8 cellular contexts compared by ENCODE assay signal in genomic region chr11:96390403-96390830, GRCh38. TPM values are rescaled to one million over a fixed set of nuclear protein-coding genes. Genes with fewer than 3 reads are reported as not detected.
DNase-seq lines count a peak whose midpoint lies in the region; ATAC-seq, FAIRE-seq and TF ChIP-seq lines count a peak whose summit lies in the region.

No MANE protein-coding gene starts in this region.

- FAIRE-seq in D721Med (lab: Jason Lieb, UNC): no peak

- ATAC-seq in GM18909 (IDR thresholded peaks at IDR 0.05; ENCODE audit: poor library complexity, unreplicated experiment): peak; percentile 3
- ATAC-seq in RWPE2 (ENCODE audit: low read depth): no peak; the same call in 2 of the 3 replicates
- ATAC-seq in HG03520 (IDR thresholded peaks at IDR 0.05; ENCODE audit: unreplicated experiment): no peak
- no peak for ATAC-seq in HG03342 (IDR thresholded peaks at IDR 0.05; ENCODE audit: unreplicated experiment)

- peak overlapping the region; percentile 96 for H3K4me3 Mint-ChIP-seq in neural progenitor cell

- no peaks in the 10 kb centered on the region for H4K20me1 ChIP-seq in neural progenitor cell (ENCODE audit: low read depth)

- H3K36me3 ChIP-seq in RWPE2 (ENCODE audit: low read depth) (no peaks in the 10 kb centered on the region), esophagus muscularis mucosa (no peaks in the 10 kb centered on the region), neural progenitor cell (no peaks in the 10 kb centered on the region)

- H3K27me3 ChIP-seq in RWPE2 (ENCODE audit: insufficient read depth, poor library complexity, severe bottlenecking) (no peaks in the 10 kb centered on the region), esophagus muscularis mucosa (no peaks in the 10 kb centered on the region), neural progenitor cell (no peaks in the 10 kb centered on the region)

- no peak for TF ChIP-seq POLR2A in esophagus muscularis mucosa (IDR thresholded peaks at IDR 0.05; ENCODE audit: low read depth)

- H3K27me3 Mint-ChIP-seq in neural progenitor cell (ENCODE audit: insufficient read depth, low read depth): no peaks in the 10 kb centered on the region

- peak; percentile 13 for TF ChIP-seq EP300 in esophagus muscularis mucosa (IDR thresholded peaks at IDR 0.05)

- H3K9me3 Mint-ChIP-seq in neural progenitor cell: peaks cover 16% of the 10 kb centered on the region

- peaks cover 35% of the 10 kb centered on the region for H3K79me2 ChIP-seq in neural progenitor cell (ENCODE audit: low read depth)

- DNase-seq in RWPE2 (ENCODE audit: low spot score) (no peak), esophagus muscularis mucosa (ENCODE audit: extremely low spot score) (no peak), neural progenitor cell (ENCODE audit: low spot score) (no peak), GDM1 (lab: John Stamatoyannopoulos, UW) (no peak), D721Med (ENCODE audit: insufficient read length, low spot score) (no peak)

- no peaks in the 10 kb centered on the region for H3K9me3 ChIP-seq in RWPE2 (ENCODE audit: severe bottlenecking)
- no peaks in the 10 kb centered on the region for H3K9me3 ChIP-seq in esophagus muscularis mucosa
- H3K9me3 ChIP-seq in neural progenitor cell (ENCODE audit: low read depth): no peaks in the 10 kb centered on the region

- peaks cover 24% of the 10 kb centered on the region for H3K4me1 Mint-ChIP-seq in neural progenitor cell

- WGBS in esophagus muscularis mucosa: 13% methylated on average over 8 of the region's 8 CpGs

- H3K4me3 ChIP-seq in RWPE2 (ENCODE audit: severe bottlenecking) (peak overlapping the region; percentile 93), esophagus muscularis mucosa (peak overlapping the region; percentile 82 to 99 (median 90)), neural progenitor cell (peak overlapping the region; percentile 73)

- peaks cover 22% of the 10 kb centered on the region for H3K36me3 Mint-ChIP-seq in neural progenitor cell

- peak overlapping the region; percentile 10 for H3K27ac Mint-ChIP-seq in neural progenitor cell

- H3K9ac ChIP-seq in neural progenitor cell: no peak overlapping the region

- H3F3A ChIP-seq in neural progenitor cell (ENCODE audit: low read depth): peaks cover 32% of the 10 kb centered on the region

- TF ChIP-seq CTCF in RWPE2 (IDR thresholded peaks at IDR 0.05; ENCODE audit: poor library complexity, severe bottlenecking): no peak
- TF ChIP-seq CTCF in esophagus muscularis mucosa (IDR thresholded peaks at IDR 0.05): no peak
- TF ChIP-seq CTCF in neural progenitor cell (IDR thresholded peaks at IDR 0.05): no peak
- TF ChIP-seq CTCF in D721Med (IDR thresholded peaks at IDR 0.05; ENCODE audit: insufficient read depth, missing control alignments): no peak

- H3K27ac ChIP-seq in RWPE2 (ENCODE audit: poor library complexity, severe bottlenecking) (peak overlapping the region; percentile 44), esophagus muscularis mucosa (replicated peaks in 1 of 4) (peak overlapping the region; percentile 87 to 90 (median 89)), neural progenitor cell (no peak overlapping the region)

- H3K4me2 ChIP-seq in neural progenitor cell: peak overlapping the region; percentile 82

- H3K4me1 ChIP-seq in RWPE2 (ENCODE audit: insufficient read depth, poor library complexity, severe bottlenecking): peaks cover 13% of the 10 kb centered on the region
- H3K4me1 ChIP-seq in esophagus muscularis mucosa: peaks cover 14 to 32% (median 21%) of the 10 kb centered on the region in 4 donors
- H3K4me1 ChIP-seq in neural progenitor cell: peaks cover 11% of the 10 kb centered on the region

- H2AFZ ChIP-seq in neural progenitor cell (replicated peaks): peak overlapping the region; percentile 30

- intact Hi-C loops in esophagus muscularis mucosa (cut with DNase I): loop anchor here (10.0 kb wide), 1 partner anchor 466 kb away; the partner anchor contains the start of gene MTMR2

RNA-seq across cellular contexts. Expression of gene JRKL, which starts 0.6 kb away (rescaled TPM):
- total RNA-seq in esophagus muscularis mucosa (1 to 10 TPM; 4.5 to 7.9 (median 6.9) TPM), neural progenitor cell (ENCODE audit: low replicate concordance) (8.4 and 13.4 TPM in 2 replicates)

RNA-seq across cellular contexts. Expression of gene CCDC82, which starts 0.7 kb away (rescaled TPM):
- total RNA-seq in esophagus muscularis mucosa (10 to 100 TPM; 12.3 to 23.3 (median 14.7) TPM), neural progenitor cell (ENCODE audit: low replicate concordance) (32.4 and 48.3 TPM in 2 replicates)

RNA-seq across cellular contexts. Expression of gene MAML2, which starts 47.4 kb away (rescaled TPM):
- total RNA-seq in esophagus muscularis mucosa (10 to 100 TPM; 20.0 to 33.7 (median 23.2) TPM), neural progenitor cell (ENCODE audit: low replicate concordance) (3.0 and 3.8 TPM in 2 replicates)
